22 cellular contexts compared by ENCODE assay signal in the genomic region with DNA sequence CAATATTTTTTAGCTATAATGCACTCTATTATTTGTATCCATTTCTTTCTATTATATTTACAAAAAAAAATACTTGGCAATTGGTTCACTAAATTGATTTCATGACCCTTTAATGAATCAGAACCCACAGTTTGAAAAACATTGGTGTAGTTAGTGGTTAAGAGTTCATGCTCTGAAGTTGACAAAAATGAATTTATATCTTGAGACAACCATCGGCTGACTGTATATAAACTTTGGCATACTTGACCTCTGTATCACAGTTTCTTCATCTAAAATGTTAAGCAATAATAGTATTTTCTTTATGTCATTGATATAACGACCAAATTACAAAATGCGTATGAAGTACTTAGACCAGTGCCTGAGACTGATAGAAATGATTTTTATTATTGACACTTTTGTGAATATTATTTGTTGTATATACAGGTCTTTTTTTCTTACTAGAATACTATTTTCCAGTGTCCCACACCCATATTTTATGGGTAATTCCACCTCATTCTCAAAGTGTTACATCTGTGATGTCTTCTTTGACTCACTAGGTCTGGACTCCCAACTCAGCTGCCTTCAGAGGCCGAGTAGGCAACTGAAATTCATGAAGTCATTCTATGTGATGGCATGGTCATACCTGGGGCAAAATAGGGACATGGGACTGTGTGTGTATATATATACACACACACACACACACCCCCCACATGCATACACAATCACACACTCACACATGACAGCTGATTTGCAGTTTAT.
"Had no signal": no experiment of that assay in that cellular context is flagged by ENCODE, and none has a peak within 500 bp of the region (broad histone marks: within the 10 kb centered on the region; RNA-seq: fewer than 3 reads in every experiment).

No MANE protein-coding gene starts in this region.

- H3K36me3 ChIP-seq: esophagus muscularis mucosa, gastroesophageal sphincter, neural progenitor cell, pancreas, transverse colon, vagina, WERI-Rb-1 had no signal

- H3K4me3 ChIP-seq: body of pancreas, coronary artery, esophagus muscularis mucosa, gastroesophageal sphincter, neural progenitor cell, pancreas, transverse colon, vagina had no signal

- H3K27ac ChIP-seq: body of pancreas, coronary artery, esophagus muscularis mucosa, gastroesophageal sphincter, neural progenitor cell, pancreas, transverse colon, vagina, WERI-Rb-1 had no signal

- H3K4me1 ChIP-seq: body of pancreas, esophagus muscularis mucosa, gastroesophageal sphincter, neural progenitor cell, pancreas, transverse colon had no signal

- H3K9me3 ChIP-seq: body of pancreas, esophagus muscularis mucosa, gastroesophageal sphincter, pancreas, transverse colon, vagina had no signal

- H3K4me2 ChIP-seq: neural progenitor cell had no signal

- H3K9ac ChIP-seq: neural progenitor cell had no signal

- ATAC-seq: activated CD4-positive, alpha-beta T cell treated with anti-CD3 and anti-CD28 coated beads for 36 hours; activated CD8-positive, alpha-beta memory T cell treated with anti-CD3 and anti-CD28 coated beads, Interleukin-2, amount 10 ng/mL, durations not matched to agents 7 days and 5 days; body of pancreas; gastroesophageal sphincter; pancreas had no signal

- DNase-seq: activated CD4-positive, alpha-beta memory T cell treated with anti-CD3 and anti-CD28 coated beads for 36 hours; activated CD4-positive, alpha-beta T cell treated with anti-CD3 and anti-CD28 coated beads for 36 hours; activated CD8-positive, alpha-beta memory T cell treated with anti-CD3 and anti-CD28 coated beads, Interleukin-2, amount 10 ng/mL, durations not matched to agents 7 days and 5 days; activated effector memory CD4-positive, alpha-beta T cell treated with Interleukin-2 at 50 U/mL for 16 hours; activated T-cell treated with anti-CD3 and anti-CD28 coated beads, Interleukin-2, amount 50 U/mL, for 24 hours; amniotic stem cell; body of pancreas; central memory CD4-positive, alpha-beta T cell; effector CD4-positive, alpha-beta T cell; mammary epithelial cell; naive B cell; pancreas; stimulated activated CD4-positive, alpha-beta T cell treated with anti-CD3 and anti-CD28 coated beads, Interleukin-15, amount 100 ng/mL, for 24 hours; stimulated activated CD4-positive, alpha-beta T cell treated with anti-CD3 and anti-CD28 coated beads, Interleukin-4, amount 100 ng/mL, for 1 hour; stimulated activated naive CD4-positive, alpha-beta T cell; transverse colon; WERI-Rb-1 had no signal

- H3K27me3 ChIP-seq: body of pancreas, esophagus muscularis mucosa, gastroesophageal sphincter, neural progenitor cell, pancreas, transverse colon, vagina had no signal

- H2AFZ ChIP-seq: neural progenitor cell had no signal
